Comparison of ENCODE assay signal across 1 cellular context in the genomic region with DNA sequence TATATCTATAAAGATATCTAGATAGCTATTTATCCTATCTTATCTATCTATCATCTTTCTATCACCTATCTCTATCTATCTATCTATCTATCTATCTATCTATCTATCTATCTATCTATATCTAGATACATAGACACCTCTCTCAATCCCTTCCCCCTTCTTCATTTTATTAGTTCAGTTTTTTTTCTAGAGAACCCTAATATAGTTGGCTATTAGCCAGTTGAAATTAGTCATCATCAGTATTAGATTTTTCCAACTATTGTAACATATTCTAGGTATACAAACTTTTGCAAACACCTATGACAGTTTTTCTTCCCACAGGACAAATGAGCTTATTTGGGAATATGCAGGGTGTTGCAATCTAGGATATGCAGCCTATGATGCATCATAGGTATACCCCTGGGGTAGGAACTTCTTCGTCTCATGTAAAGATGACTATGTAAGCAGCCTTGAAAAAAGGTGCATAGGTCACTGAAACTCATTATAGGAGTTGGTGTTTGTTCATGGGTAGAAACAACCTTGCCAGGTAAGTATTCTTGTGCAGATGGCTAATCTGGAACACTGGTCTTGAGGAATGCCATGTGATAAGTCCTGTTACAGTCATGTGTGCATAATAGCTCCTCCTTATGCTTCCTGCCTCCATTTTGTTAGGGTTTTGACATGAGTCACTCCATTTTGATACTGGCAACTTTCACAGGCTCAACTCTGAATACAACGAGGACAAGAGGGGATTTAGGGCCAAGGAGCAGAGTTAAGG.
TF ChIP-seq lines count a peak whose summit lies in the region.

No MANE protein-coding gene starts in this region.

TF ChIP-seq in K562, 482 proteins besides CTCF, POLR2A, EP300 and RAD21 (continues in another document):
- TF ChIP-seq, protein P1, sequence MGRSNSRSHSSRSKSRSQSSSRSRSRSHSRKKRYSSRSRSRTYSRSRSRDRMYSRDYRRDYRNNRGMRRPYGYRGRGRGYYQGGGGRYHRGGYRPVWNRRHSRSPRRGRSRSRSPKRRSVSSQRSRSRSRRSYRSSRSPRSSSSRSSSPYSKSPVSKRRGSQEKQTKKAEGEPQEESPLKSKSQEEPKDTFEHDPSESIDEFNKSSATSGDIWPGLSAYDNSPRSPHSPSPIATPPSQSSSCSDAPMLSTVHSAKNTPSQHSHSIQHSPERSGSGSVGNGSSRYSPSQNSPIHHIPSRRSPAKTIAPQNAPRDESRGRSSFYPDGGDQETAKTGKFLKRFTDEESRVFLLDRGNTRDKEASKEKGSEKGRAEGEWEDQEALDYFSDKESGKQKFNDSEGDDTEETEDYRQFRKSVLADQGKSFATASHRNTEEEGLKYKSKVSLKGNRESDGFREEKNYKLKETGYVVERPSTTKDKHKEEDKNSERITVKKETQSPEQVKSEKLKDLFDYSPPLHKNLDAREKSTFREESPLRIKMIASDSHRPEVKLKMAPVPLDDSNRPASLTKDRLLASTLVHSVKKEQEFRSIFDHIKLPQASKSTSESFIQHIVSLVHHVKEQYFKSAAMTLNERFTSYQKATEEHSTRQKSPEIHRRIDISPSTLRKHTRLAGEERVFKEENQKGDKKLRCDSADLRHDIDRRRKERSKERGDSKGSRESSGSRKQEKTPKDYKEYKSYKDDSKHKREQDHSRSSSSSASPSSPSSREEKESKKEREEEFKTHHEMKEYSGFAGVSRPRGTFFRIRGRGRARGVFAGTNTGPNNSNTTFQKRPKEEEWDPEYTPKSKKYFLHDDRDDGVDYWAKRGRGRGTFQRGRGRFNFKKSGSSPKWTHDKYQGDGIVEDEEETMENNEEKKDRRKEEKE (IDR thresholded peaks at IDR 0.05; ENCODE audit: borderline replicate concordance in 1 of 2, control insufficient read depth in 1 of 2, low read depth in 2 of 2, low read length in 1 of 2) = no peak
- TF ChIP-seq TGIF2 (CRISPR knock-in tag; IDR thresholded peaks at IDR 0.05) = no peak
- TF ChIP-seq TBP (optimal IDR thresholded peaks at IDR 0.05; ENCODE audit: low read depth, low read length) = no peak
- 0 out of 2 replicates have a peak, but pooled peaks have one; percentile 74 for TF ChIP-seq HDAC8 (tag; IDR thresholded peaks at IDR 0.05)
- TF ChIP-seq ATF4 (CRISPR knock-in tag; IDR thresholded peaks at IDR 0.05) = no peak
- no peak for TF ChIP-seq YBX1 (IDR thresholded peaks at IDR 0.05)
- TF ChIP-seq GTF2A2 (tag; IDR thresholded peaks at IDR 0.05) = peak; percentile 71
- TF ChIP-seq, protein P2, sequence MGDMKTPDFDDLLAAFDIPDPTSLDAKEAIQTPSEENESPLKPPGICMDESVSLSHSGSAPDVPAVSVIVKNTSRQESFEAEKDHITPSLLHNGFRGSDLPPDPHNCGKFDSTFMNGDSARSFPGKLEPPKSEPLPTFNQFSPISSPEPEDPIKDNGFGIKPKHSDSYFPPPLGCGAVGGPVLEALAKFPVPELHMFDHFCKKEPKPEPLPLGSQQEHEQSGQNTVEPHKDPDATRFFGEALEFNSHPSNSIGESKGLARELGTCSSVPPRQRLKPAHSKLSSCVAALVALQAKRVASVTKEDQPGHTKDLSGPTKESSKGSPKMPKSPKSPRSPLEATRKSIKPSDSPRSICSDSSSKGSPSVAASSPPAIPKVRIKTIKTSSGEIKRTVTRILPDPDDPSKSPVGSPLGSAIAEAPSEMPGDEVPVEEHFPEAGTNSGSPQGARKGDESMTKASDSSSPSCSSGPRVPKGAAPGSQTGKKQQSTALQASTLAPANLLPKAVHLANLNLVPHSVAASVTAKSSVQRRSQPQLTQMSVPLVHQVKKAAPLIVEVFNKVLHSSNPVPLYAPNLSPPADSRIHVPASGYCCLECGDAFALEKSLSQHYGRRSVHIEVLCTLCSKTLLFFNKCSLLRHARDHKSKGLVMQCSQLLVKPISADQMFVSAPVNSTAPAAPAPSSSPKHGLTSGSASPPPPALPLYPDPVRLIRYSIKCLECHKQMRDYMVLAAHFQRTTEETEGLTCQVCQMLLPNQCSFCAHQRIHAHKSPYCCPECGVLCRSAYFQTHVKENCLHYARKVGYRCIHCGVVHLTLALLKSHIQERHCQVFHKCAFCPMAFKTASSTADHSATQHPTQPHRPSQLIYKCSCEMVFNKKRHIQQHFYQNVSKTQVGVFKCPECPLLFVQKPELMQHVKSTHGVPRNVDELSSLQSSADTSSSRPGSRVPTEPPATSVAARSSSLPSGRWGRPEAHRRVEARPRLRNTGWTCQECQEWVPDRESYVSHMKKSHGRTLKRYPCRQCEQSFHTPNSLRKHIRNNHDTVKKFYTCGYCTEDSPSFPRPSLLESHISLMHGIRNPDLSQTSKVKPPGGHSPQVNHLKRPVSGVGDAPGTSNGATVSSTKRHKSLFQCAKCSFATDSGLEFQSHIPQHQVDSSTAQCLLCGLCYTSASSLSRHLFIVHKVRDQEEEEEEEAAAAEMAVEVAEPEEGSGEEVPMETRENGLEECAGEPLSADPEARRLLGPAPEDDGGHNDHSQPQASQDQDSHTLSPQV (IDR thresholded peaks at IDR 0.05) = peak; percentile 85
- no peak for TF ChIP-seq TBL1XR1 (IDR thresholded peaks at IDR 0.05; ENCODE audit: low read length in 2 of 2)
- TF ChIP-seq FOXM1 (IDR thresholded peaks at IDR 0.05; ENCODE audit: low read depth) = no peak
- TF ChIP-seq FOXM1 (CRISPR knock-in tag; IDR thresholded peaks at IDR 0.05; ENCODE audit: low read depth) = no peak
- TF ChIP-seq ZNF133 (CRISPR knock-in tag; IDR thresholded peaks at IDR 0.05) = no peak
- TF ChIP-seq SMAD4 (CRISPR knock-in tag; conservative IDR thresholded peaks at IDR 0.05) = peak; percentile 43; the same call in 1 of the 2 replicates
- TF ChIP-seq, protein P3, sequence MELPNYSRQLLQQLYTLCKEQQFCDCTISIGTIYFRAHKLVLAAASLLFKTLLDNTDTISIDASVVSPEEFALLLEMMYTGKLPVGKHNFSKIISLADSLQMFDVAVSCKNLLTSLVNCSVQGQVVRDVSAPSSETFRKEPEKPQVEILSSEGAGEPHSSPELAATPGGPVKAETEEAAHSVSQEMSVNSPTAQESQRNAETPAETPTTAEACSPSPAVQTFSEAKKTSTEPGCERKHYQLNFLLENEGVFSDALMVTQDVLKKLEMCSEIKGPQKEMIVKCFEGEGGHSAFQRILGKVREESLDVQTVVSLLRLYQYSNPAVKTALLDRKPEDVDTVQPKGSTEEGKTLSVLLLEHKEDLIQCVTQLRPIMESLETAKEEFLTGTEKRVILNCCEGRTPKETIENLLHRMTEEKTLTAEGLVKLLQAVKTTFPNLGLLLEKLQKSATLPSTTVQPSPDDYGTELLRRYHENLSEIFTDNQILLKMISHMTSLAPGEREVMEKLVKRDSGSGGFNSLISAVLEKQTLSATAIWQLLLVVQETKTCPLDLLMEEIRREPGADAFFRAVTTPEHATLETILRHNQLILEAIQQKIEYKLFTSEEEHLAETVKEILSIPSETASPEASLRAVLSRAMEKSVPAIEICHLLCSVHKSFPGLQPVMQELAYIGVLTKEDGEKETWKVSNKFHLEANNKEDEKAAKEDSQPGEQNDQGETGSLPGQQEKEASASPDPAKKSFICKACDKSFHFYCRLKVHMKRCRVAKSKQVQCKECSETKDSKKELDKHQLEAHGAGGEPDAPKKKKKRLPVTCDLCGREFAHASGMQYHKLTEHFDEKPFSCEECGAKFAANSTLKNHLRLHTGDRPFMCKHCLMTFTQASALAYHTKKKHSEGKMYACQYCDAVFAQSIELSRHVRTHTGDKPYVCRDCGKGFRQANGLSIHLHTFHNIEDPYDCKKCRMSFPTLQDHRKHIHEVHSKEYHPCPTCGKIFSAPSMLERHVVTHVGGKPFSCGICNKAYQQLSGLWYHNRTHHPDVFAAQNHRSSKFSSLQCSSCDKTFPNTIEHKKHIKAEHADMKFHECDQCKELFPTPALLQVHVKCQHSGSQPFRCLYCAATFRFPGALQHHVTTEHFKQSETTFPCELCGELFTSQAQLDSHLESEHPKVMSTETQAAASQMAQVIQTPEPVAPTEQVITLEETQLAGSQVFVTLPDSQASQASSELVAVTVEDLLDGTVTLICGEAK (IDR thresholded peaks at IDR 0.05) = no peak
- TF ChIP-seq, protein P3 (CRISPR knock-in tag; IDR thresholded peaks at IDR 0.05) = no peak
- no peak for TF ChIP-seq NR2C1 (IDR thresholded peaks at IDR 0.05)
- TF ChIP-seq NR2C1 (tag; IDR thresholded peaks at IDR 0.05) = peak; percentile 61
- TF ChIP-seq, protein P4, sequence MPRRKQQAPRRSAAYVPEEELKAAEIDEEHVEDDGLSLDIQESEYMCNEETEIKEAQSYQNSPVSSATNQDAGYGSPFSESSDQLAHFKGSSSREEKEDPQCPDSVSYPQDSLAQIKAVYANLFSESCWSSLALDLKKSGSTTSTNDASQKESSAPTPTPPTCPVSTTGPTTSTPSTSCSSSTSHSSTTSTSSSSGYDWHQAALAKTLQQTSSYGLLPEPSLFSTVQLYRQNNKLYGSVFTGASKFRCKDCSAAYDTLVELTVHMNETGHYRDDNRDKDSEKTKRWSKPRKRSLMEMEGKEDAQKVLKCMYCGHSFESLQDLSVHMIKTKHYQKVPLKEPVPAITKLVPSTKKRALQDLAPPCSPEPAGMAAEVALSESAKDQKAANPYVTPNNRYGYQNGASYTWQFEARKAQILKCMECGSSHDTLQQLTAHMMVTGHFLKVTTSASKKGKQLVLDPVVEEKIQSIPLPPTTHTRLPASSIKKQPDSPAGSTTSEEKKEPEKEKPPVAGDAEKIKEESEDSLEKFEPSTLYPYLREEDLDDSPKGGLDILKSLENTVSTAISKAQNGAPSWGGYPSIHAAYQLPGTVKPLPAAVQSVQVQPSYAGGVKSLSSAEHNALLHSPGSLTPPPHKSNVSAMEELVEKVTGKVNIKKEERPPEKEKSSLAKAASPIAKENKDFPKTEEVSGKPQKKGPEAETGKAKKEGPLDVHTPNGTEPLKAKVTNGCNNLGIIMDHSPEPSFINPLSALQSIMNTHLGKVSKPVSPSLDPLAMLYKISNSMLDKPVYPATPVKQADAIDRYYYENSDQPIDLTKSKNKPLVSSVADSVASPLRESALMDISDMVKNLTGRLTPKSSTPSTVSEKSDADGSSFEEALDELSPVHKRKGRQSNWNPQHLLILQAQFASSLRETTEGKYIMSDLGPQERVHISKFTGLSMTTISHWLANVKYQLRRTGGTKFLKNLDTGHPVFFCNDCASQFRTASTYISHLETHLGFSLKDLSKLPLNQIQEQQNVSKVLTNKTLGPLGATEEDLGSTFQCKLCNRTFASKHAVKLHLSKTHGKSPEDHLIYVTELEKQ (CRISPR knock-in tag; IDR thresholded peaks at IDR 0.05) = no peak
- 0 out of 2 replicates have a peak, but pooled peaks have one; percentile 53 for TF ChIP-seq KLF13 (tag; IDR thresholded peaks at IDR 0.05; ENCODE audit: borderline replicate concordance, low read depth)
- TF ChIP-seq ZNF347 (CRISPR knock-in tag; IDR thresholded peaks at IDR 0.05; ENCODE audit: low read depth) = no peak
- TF ChIP-seq PTRF (tag; IDR thresholded peaks at IDR 0.05) = peak; percentile 60; the same call in 1 of the 2 replicates
- TF ChIP-seq, protein P5, sequence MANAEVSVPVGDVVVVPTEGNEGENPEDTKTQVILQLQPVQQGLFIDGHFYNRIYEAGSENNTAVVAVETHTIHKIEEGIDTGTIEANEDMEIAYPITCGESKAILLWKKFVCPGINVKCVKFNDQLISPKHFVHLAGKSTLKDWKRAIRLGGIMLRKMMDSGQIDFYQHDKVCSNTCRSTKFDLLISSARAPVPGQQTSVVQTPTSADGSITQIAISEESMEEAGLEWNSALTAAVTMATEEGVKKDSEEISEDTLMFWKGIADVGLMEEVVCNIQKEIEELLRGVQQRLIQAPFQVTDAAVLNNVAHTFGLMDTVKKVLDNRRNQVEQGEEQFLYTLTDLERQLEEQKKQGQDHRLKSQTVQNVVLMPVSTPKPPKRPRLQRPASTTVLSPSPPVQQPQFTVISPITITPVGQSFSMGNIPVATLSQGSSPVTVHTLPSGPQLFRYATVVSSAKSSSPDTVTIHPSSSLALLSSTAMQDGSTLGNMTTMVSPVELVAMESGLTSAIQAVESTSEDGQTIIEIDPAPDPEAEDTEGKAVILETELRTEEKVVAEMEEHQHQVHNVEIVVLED (CRISPR knock-in tag; IDR thresholded peaks at IDR 0.05) = no peak
- 0 out of 2 replicates have a peak, but pooled peaks have one; percentile 49 for TF ChIP-seq ZNF41 (CRISPR knock-in tag; conservative IDR thresholded peaks at IDR 0.05)
- TF ChIP-seq, protein P6, sequence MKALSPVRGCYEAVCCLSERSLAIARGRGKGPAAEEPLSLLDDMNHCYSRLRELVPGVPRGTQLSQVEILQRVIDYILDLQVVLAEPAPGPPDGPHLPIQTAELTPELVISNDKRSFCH (CRISPR knock-in tag; IDR thresholded peaks at IDR 0.05) = no peak
- TF ChIP-seq, protein P6 (tag; IDR thresholded peaks at IDR 0.05) = peak; percentile 94
- peak; percentile 65; the same call in 1 of the 2 replicates for TF ChIP-seq MEF2D (tag; conservative IDR thresholded peaks at IDR 0.05; ENCODE audit: low read depth)
- TF ChIP-seq CXXC5 (CRISPR knock-in tag; IDR thresholded peaks at IDR 0.05) = 0 out of 2 replicates have a peak, but pooled peaks have one; percentile 14
- no peak for TF ChIP-seq RAD51 (IDR thresholded peaks at IDR 0.05; ENCODE audit: borderline replicate concordance, low read depth)
